In genomic region chr19:48644839-48645651, GRCh38 we compare ENCODE assay signal across 8 cellular contexts. TPM values are rescaled to one million over a fixed set of nuclear protein-coding genes. Genes with fewer than 3 reads are reported as not detected.
A peak's percentile ranks its signal among the peaks of the same experiment; 100 is the strongest.
DNase-seq lines count a peak whose midpoint lies in the region; ATAC-seq and TF ChIP-seq lines count a peak whose summit lies in the region.

No MANE protein-coding gene starts in this region.

- peak overlapping the region; percentile 72 to 94 (median 84) for H3K27ac ChIP-seq in Peyer's patch

- TF ChIP-seq POLR2A in Peyer's patch (IDR thresholded peaks at IDR 0.05) = no peak

- in situ Hi-C loops in KBM-7 (cut with MboI; ENCODE audit: low pct_unique_long_range_greater_than_20kb, low sequenced_read_pairs) = no loop called here

- H3K27ac Mint-ChIP-seq in activated T-helper 1 cell treated with anti-CD3 and anti-CD28 coated beads, Interleukin-12 subunit alpha, Interleukin-12 subunit beta, Interleukin-2, Interleukin-4 antibody, amounts not matched to agents 30 ng/mL and 10 ng/mL and 1 ng/mL, durations not matched to agents 14 hours and 24 hours and 36 hours = peak overlapping the region; percentile 18
- peak overlapping the region; percentile 76 to 89 for H3K27ac Mint-ChIP-seq in natural killer cell treated with Interleukin-12 subunit alpha and Interleukin-12 subunit beta and Interleukin-15 and Interleukin-18, amount 100 ng/mL, for 72 hours
- H3K27ac Mint-ChIP-seq in stimulated activated naive CD8-positive, alpha-beta T cell treated with anti-CD3 and anti-CD28 coated beads, Interleukin-15, amount 100 ng/mL, for 72 hours = peak overlapping the region in 1 of 2 donors; percentile 19

- TF ChIP-seq CTCF in Peyer's patch (IDR thresholded peaks at IDR 0.05) = no peak
- TF ChIP-seq CTCF in fibroblast of mammary gland (conservative IDR thresholded peaks at IDR 0.05; ENCODE audit: control insufficient read depth, insufficient read depth, low read depth, low read length) = no peak

- peak; percentile 71 for DNase-seq in DMS79 treated with DMSO at 0.1 percent for 48 hours (lab: John Stamatoyannopoulos, UW)
- DNase-seq in KBM-7 = peak; percentile 82
- peak; percentile 63 to 90 (median 83) for DNase-seq in Peyer's patch
- peak; percentile 61 for DNase-seq in activated T-helper 1 cell treated with anti-CD3 and anti-CD28 coated beads, Interleukin-12 subunit alpha, Interleukin-12 subunit beta, Interleukin-2, Interleukin-4 antibody, amounts not matched to agents 30 ng/mL and 10 ng/mL and 1 ng/mL, durations not matched to agents 14 hours and 24 hours and 36 hours (ENCODE audit: low spot score)
- peak; percentile 71 for DNase-seq in fibroblast of mammary gland (ENCODE audit: low read depth)
- DNase-seq in natural killer cell treated with Interleukin-12 subunit alpha and Interleukin-12 subunit beta and Interleukin-15 and Interleukin-18, amount 100 ng/mL, for 72 hours (ENCODE audit: low spot score) = peak; percentile 83
- DNase-seq in stimulated activated naive CD8-positive, alpha-beta T cell treated with anti-CD3 and anti-CD28 coated beads, Interleukin-15, amount 100 ng/mL, for 72 hours = peak; percentile 74 to 79

- intact Hi-C loops in activated T-helper 1 cell treated with anti-CD3 and anti-CD28 coated beads, Interleukin-12 subunit alpha, Interleukin-12 subunit beta, Interleukin-2, Interleukin-4 antibody, amounts not matched to agents 30 ng/mL and 10 ng/mL and 1 ng/mL, durations not matched to agents 14 hours and 24 hours and 36 hours (cut with micrococcal nuclease) = loop anchor here (1.0 to 5.0 kb wide), 4 partner anchors 76 to 322 kb away; partner anchors contain the start of gene FTL

- H3K4me1 Mint-ChIP-seq in activated T-helper 1 cell treated with anti-CD3 and anti-CD28 coated beads, Interleukin-12 subunit alpha, Interleukin-12 subunit beta, Interleukin-2, Interleukin-4 antibody, amounts not matched to agents 30 ng/mL and 10 ng/mL and 1 ng/mL, durations not matched to agents 14 hours and 24 hours and 36 hours (ENCODE audit: low read depth) = peaks cover 22% of the 10 kb centered on the region
- peaks cover 29 to 33% of the 10 kb centered on the region in 2 donors for H3K4me1 Mint-ChIP-seq in natural killer cell treated with Interleukin-12 subunit alpha and Interleukin-12 subunit beta and Interleukin-15 and Interleukin-18, amount 100 ng/mL, for 72 hours (ENCODE audit: low read depth in 2 of 2)
- peaks cover 49% of the 10 kb centered on the region for H3K4me1 Mint-ChIP-seq in stimulated activated naive CD8-positive, alpha-beta T cell treated with anti-CD3 and anti-CD28 coated beads, Interleukin-15, amount 100 ng/mL, for 72 hours

- H3K27me3 Mint-ChIP-seq in activated T-helper 1 cell treated with anti-CD3 and anti-CD28 coated beads, Interleukin-12 subunit alpha, Interleukin-12 subunit beta, Interleukin-2, Interleukin-4 antibody, amounts not matched to agents 30 ng/mL and 10 ng/mL and 1 ng/mL, durations not matched to agents 14 hours and 24 hours and 36 hours (ENCODE audit: insufficient read depth) = peaks cover 6% of the 10 kb centered on the region
- H3K27me3 Mint-ChIP-seq in natural killer cell treated with Interleukin-12 subunit alpha and Interleukin-12 subunit beta and Interleukin-15 and Interleukin-18, amount 100 ng/mL, for 72 hours = no peaks in the 10 kb centered on the region
- no peaks in the 10 kb centered on the region for H3K27me3 Mint-ChIP-seq in stimulated activated naive CD8-positive, alpha-beta T cell treated with anti-CD3 and anti-CD28 coated beads, Interleukin-15, amount 100 ng/mL, for 72 hours

- H3K36me3 Mint-ChIP-seq in activated T-helper 1 cell treated with anti-CD3 and anti-CD28 coated beads, Interleukin-12 subunit alpha, Interleukin-12 subunit beta, Interleukin-2, Interleukin-4 antibody, amounts not matched to agents 30 ng/mL and 10 ng/mL and 1 ng/mL, durations not matched to agents 14 hours and 24 hours and 36 hours (ENCODE audit: low read depth) = no peaks in the 10 kb centered on the region
- no peaks in the 10 kb centered on the region for H3K36me3 Mint-ChIP-seq in natural killer cell treated with Interleukin-12 subunit alpha and Interleukin-12 subunit beta and Interleukin-15 and Interleukin-18, amount 100 ng/mL, for 72 hours

- H3K27me3 ChIP-seq in Peyer's patch = no peaks in the 10 kb centered on the region

- H3K9me3 ChIP-seq in Peyer's patch = no peaks in the 10 kb centered on the region

- H3K4me3 Mint-ChIP-seq in activated T-helper 1 cell treated with anti-CD3 and anti-CD28 coated beads, Interleukin-12 subunit alpha, Interleukin-12 subunit beta, Interleukin-2, Interleukin-4 antibody, amounts not matched to agents 30 ng/mL and 10 ng/mL and 1 ng/mL, durations not matched to agents 14 hours and 24 hours and 36 hours = peak overlapping the region; percentile 87
- peak overlapping the region; percentile 97 for H3K4me3 Mint-ChIP-seq in natural killer cell treated with Interleukin-12 subunit alpha and Interleukin-12 subunit beta and Interleukin-15 and Interleukin-18, amount 100 ng/mL, for 72 hours
- peak overlapping the region; percentile 89 to 97 for H3K4me3 Mint-ChIP-seq in stimulated activated naive CD8-positive, alpha-beta T cell treated with anti-CD3 and anti-CD28 coated beads, Interleukin-15, amount 100 ng/mL, for 72 hours

- peak overlapping the region; percentile 40 to 59 (median 56) for H3K4me3 ChIP-seq in Peyer's patch
- H3K4me3 ChIP-seq in fibroblast of mammary gland (ENCODE audit: control insufficient read depth, low read depth, low read length) = peak overlapping the region; percentile 2

- ATAC-seq in natural killer cell treated with Interleukin-12 subunit alpha and Interleukin-12 subunit beta and Interleukin-15 and Interleukin-18, amount 100 ng/mL, for 72 hours = peak; percentile 78 to 85
- ATAC-seq in stimulated activated naive CD8-positive, alpha-beta T cell treated with anti-CD3 and anti-CD28 coated beads, Interleukin-15, amount 100 ng/mL, for 72 hours = peak; percentile 81
- ATAC-seq in HG03442 (IDR thresholded peaks at IDR 0.05; ENCODE audit: unreplicated experiment) = no peak

- H3K9me3 Mint-ChIP-seq in activated T-helper 1 cell treated with anti-CD3 and anti-CD28 coated beads, Interleukin-12 subunit alpha, Interleukin-12 subunit beta, Interleukin-2, Interleukin-4 antibody, amounts not matched to agents 30 ng/mL and 10 ng/mL and 1 ng/mL, durations not matched to agents 14 hours and 24 hours and 36 hours = no peaks in the 10 kb centered on the region
- no peaks in the 10 kb centered on the region for H3K9me3 Mint-ChIP-seq in natural killer cell treated with Interleukin-12 subunit alpha and Interleukin-12 subunit beta and Interleukin-15 and Interleukin-18, amount 100 ng/mL, for 72 hours
- no peaks in the 10 kb centered on the region for H3K9me3 Mint-ChIP-seq in stimulated activated naive CD8-positive, alpha-beta T cell treated with anti-CD3 and anti-CD28 coated beads, Interleukin-15, amount 100 ng/mL, for 72 hours

- H3K4me1 ChIP-seq in Peyer's patch = peaks cover 0 to 20% (median 0%) of the 10 kb centered on the region in 4 donors

- H3K36me3 ChIP-seq in Peyer's patch = no peaks in the 10 kb centered on the region

RNA-seq across cellular contexts. Expression of gene CA11, which starts 0.9 kb away (rescaled TPM):
- total RNA-seq in Peyer's patch = 1 to 10 TPM in 3 of 4 donors, under 1 TPM in 1; 0.70 to 8.3 (median 2.1) TPM
- 13.0 and 13.9 TPM in 2 replicates for total RNA-seq in activated T-helper 1 cell treated with anti-CD3 and anti-CD28 coated beads, Interleukin-12 subunit alpha, Interleukin-12 subunit beta, Interleukin-2, Interleukin-4 antibody, amounts not matched to agents 30 ng/mL and 10 ng/mL and 1 ng/mL, durations not matched to agents 14 hours and 24 hours and 36 hours
- total RNA-seq in natural killer cell treated with Interleukin-12 subunit alpha and Interleukin-12 subunit beta and Interleukin-15 and Interleukin-18, amount 100 ng/mL, for 72 hours = 1 to 10 TPM; 4.7 to 4.9 TPM

RNA-seq across cellular contexts. Expression of gene DBP, which starts 7.9 kb away (rescaled TPM):
- total RNA-seq in Peyer's patch = 10 to 100 TPM in 3 of 4 donors, 1 to 10 TPM in 1; 9.9 to 51.5 (median 35.8) TPM
- 8.5 and 9.1 TPM in 2 replicates for total RNA-seq in activated T-helper 1 cell treated with anti-CD3 and anti-CD28 coated beads, Interleukin-12 subunit alpha, Interleukin-12 subunit beta, Interleukin-2, Interleukin-4 antibody, amounts not matched to agents 30 ng/mL and 10 ng/mL and 1 ng/mL, durations not matched to agents 14 hours and 24 hours and 36 hours
- 1 to 10 TPM; 3.8 to 3.9 TPM for total RNA-seq in natural killer cell treated with Interleukin-12 subunit alpha and Interleukin-12 subunit beta and Interleukin-15 and Interleukin-18, amount 100 ng/mL, for 72 hours

RNA-seq across cellular contexts. Expression of gene SPHK2, which starts 25.7 kb away (rescaled TPM):
- total RNA-seq in Peyer's patch = 100 to 1,000 TPM in 2 of 4 donors, 10 to 100 TPM in 2; 34.7 to 121 (median 96.7) TPM
- total RNA-seq in activated T-helper 1 cell treated with anti-CD3 and anti-CD28 coated beads, Interleukin-12 subunit alpha, Interleukin-12 subunit beta, Interleukin-2, Interleukin-4 antibody, amounts not matched to agents 30 ng/mL and 10 ng/mL and 1 ng/mL, durations not matched to agents 14 hours and 24 hours and 36 hours = 40.8 and 44.1 TPM in 2 replicates
- 10 to 100 TPM; 37.9 to 71.4 TPM for total RNA-seq in natural killer cell treated with Interleukin-12 subunit alpha and Interleukin-12 subunit beta and Interleukin-15 and Interleukin-18, amount 100 ng/mL, for 72 hours

RNA-seq across cellular contexts. Expression of gene RPL18, which starts 26.1 kb away (rescaled TPM):
- 1,000 to 10,000 TPM; 1,077 to 1,595 (median 1,505) TPM for total RNA-seq in Peyer's patch
- total RNA-seq in activated T-helper 1 cell treated with anti-CD3 and anti-CD28 coated beads, Interleukin-12 subunit alpha, Interleukin-12 subunit beta, Interleukin-2, Interleukin-4 antibody, amounts not matched to agents 30 ng/mL and 10 ng/mL and 1 ng/mL, durations not matched to agents 14 hours and 24 hours and 36 hours = 1,774 and 1,780 TPM in 2 replicates
- total RNA-seq in natural killer cell treated with Interleukin-12 subunit alpha and Interleukin-12 subunit beta and Interleukin-15 and Interleukin-18, amount 100 ng/mL, for 72 hours = 1,000 to 10,000 TPM; 1,029 to 1,552 TPM

RNA-seq across cellular contexts. Expression of gene NTN5, which starts 27.8 kb away (rescaled TPM):
- 1 to 10 TPM in 1 of 4 donors, not detected in 3; 6.8 TPM for total RNA-seq in Peyer's patch
- total RNA-seq in activated T-helper 1 cell treated with anti-CD3 and anti-CD28 coated beads, Interleukin-12 subunit alpha, Interleukin-12 subunit beta, Interleukin-2, Interleukin-4 antibody, amounts not matched to agents 30 ng/mL and 10 ng/mL and 1 ng/mL, durations not matched to agents 14 hours and 24 hours and 36 hours = 0.44 and 0.54 TPM in 2 replicates
- under 1 TPM; 0.21 to 0.28 TPM for total RNA-seq in natural killer cell treated with Interleukin-12 subunit alpha and Interleukin-12 subunit beta and Interleukin-15 and Interleukin-18, amount 100 ng/mL, for 72 hours
